Comparison of ENCODE assay signal across 7 cellular contexts in the genomic region with DNA sequence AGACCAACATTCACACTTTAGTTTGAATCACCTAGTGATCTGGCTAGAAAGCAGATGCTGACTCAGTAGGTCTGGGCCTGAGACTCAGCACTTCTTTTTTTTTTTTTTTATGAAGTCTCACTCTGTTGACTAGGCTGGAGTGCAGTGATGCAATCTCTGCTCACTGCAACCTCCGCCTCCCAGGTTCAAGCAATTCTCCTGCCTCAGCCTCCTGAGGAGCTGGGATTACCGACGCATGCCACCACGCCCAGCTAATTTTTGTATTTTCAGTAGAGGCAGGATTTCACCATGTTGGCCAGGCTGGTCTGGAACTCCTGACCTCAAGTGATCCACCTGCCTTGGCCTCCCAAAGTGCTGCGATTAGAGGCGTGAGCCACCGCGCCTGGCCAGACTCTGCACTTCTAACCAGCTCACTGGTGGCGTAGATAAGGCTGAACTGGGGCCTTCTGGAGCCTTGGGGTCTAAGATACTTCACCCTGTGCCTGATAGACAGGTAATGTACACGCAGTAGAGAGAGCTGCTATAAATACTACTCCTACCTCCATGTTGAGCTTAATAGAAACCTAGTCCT.
DNase-seq lines count a peak whose midpoint lies in the region; ATAC-seq, FAIRE-seq and TF ChIP-seq lines count a peak whose summit lies in the region.
"Not testable (repeated sequence)": the region's sequence is repeated elsewhere in the genome, so short reads cannot be mapped to it uniquely, and the experiment has no call there.

No MANE protein-coding gene starts in this region.

- CTCF ChIA-PET in IMR-90 (lab: Yijun Ruan, JAX); PC-3 (lab: Charles Lee); K562 (lab: Yijun Ruan, JAX; ENCODE audit: low intra/inter-chr PET ratio): not testable (repeated sequence)

- H3K79me2 ChIP-seq in PC-3 (ENCODE audit: low read length); K562 (ENCODE audit: control insufficient read depth, insufficient read depth, low read length); neural progenitor cell (ENCODE audit: low read depth): not testable (repeated sequence)

- not testable (repeated sequence) for H2BK5ac ChIP-seq in IMR-90 (ENCODE audit: low read depth, low read length, poor library complexity, severe bottlenecking)

- H3K9me1 ChIP-seq in IMR-90 (ENCODE audit: insufficient read depth, low read length); K562 (ENCODE audit: control insufficient read depth, insufficient read depth, low read length): not testable (repeated sequence)

- not testable (repeated sequence) for H3K4me1 ChIP-seq in IMR-90 (ENCODE audit: control insufficient read depth, insufficient read depth, low read length); PC-3 (ENCODE audit: insufficient read depth, low read length); right atrium auricular region; neural progenitor cell
- peaks cover 9 to 18% of the 10 kb centered on the region in 2 experiments for H3K4me1 ChIP-seq in K562 (replicated peaks in 1 of 2; ENCODE audit: control insufficient read depth in 2 of 2, insufficient read depth in 2 of 2, low read length in 2 of 2)

- not testable (repeated sequence) for TF ChIP-seq CTCF in IMR-90 (conservative IDR thresholded peaks at IDR 0.05; ENCODE audit: low read depth, low read length); PC-3 (conservative IDR thresholded peaks at IDR 0.05; ENCODE audit: low read depth, low read length); K562 (IDR thresholded peaks at IDR 0.05 in 2 of 3, conservative IDR thresholded peaks at IDR 0.05 in 1 of 3; ENCODE audit: insufficient read depth in 2 of 3, low read depth in 1 of 3, low read length in 3 of 3); epithelial cell of esophagus (IDR thresholded peaks at IDR 0.05; ENCODE audit: insufficient read depth, low read depth, low read length, missing control alignments); right atrium auricular region (IDR thresholded peaks at IDR 0.05); neural progenitor cell (IDR thresholded peaks at IDR 0.05)

- not testable (repeated sequence) for H2AK9ac ChIP-seq in IMR-90 (replicated peaks; ENCODE audit: low read depth, low read length, poor library complexity)

- peaks cover 36% of the 10 kb centered on the region for H3K27me3 ChIP-seq in IMR-90 (ENCODE audit: control insufficient read depth, insufficient read depth, low read length)
- H3K27me3 ChIP-seq in PC-3 (ENCODE audit: low read length); K562 (ENCODE audit: control insufficient read depth in 2 of 2, insufficient read depth in 2 of 2, low read length in 2 of 2); right atrium auricular region; neural progenitor cell: not testable (repeated sequence)

- not testable (repeated sequence) for H3K9me3 ChIP-seq in IMR-90 (ENCODE audit: control insufficient read depth, insufficient read depth, low read length); PC-3 (ENCODE audit: low read length); K562 (replicated peaks; ENCODE audit: control insufficient read depth, insufficient read depth, low read depth, low read length); right atrium auricular region; neural progenitor cell (ENCODE audit: low read depth)

- not testable (repeated sequence) for H4K5ac ChIP-seq in IMR-90 (ENCODE audit: low read depth, low read length)

- H3K27ac ChIP-seq in IMR-90 (ENCODE audit: insufficient read depth, low read length); PC-3 (ENCODE audit: low read length); right atrium auricular region; neural progenitor cell: not testable (repeated sequence)
- H3K27ac ChIP-seq in K562 (ENCODE audit: extremely low read depth, low read depth, low read length): peak overlapping the region; percentile 35; the same call in 1 of the 3 replicates

- peaks cover 10% of the 10 kb centered on the region for H3K9me3 Mint-ChIP-seq in neural progenitor cell

- peak overlapping the region; percentile 30 for H3K27ac Mint-ChIP-seq in neural progenitor cell

- H3K27me3 Mint-ChIP-seq in neural progenitor cell (ENCODE audit: insufficient read depth, low read depth): not testable (repeated sequence)

- not testable (repeated sequence) for TF ChIP-seq POLR2A in IMR-90 (IDR thresholded peaks at IDR 0.05; ENCODE audit: low read depth, low read length); K562 (conservative IDR thresholded peaks at IDR 0.05)

- in situ Hi-C loops in IMR-90 (cut with MboI; ENCODE audit: low sequenced_read_pairs); K562 (cut with MboI): not testable (repeated sequence)

- H3K23ac ChIP-seq in IMR-90 (ENCODE audit: low read depth, low read length): not testable (repeated sequence)

- not testable (repeated sequence) for DNase-seq in IMR-90; neural progenitor cell (ENCODE audit: low spot score)
- DNase-seq in PC-3 (peak; percentile 13), RPMI8226 (peak; percentile 18), K562 (ENCODE audit: extremely low read depth in 1 of 4, low spot score in 3 of 4) (peak; percentile 19 to 85 (median 50)), epithelial cell of esophagus (ENCODE audit: low read depth) (peak; percentile 15), right atrium auricular region (ENCODE audit: low spot score) (peak; percentile 46)

- not testable (repeated sequence) for H3K4me2 ChIP-seq in IMR-90 (ENCODE audit: low read depth, low read length); PC-3 (ENCODE audit: low read length); neural progenitor cell
- peak overlapping the region; percentile 58 for H3K4me2 ChIP-seq in K562 (ENCODE audit: insufficient read depth, low read length)

- not testable (repeated sequence) for H3K9ac ChIP-seq in IMR-90 (ENCODE audit: low read depth, low read length); PC-3 (ENCODE audit: low read length); neural progenitor cell
- peak overlapping the region in 1 of 2 experiments; percentile 9; a peak in 1 of 4 replicates for H3K9ac ChIP-seq in K562 (ENCODE audit: insufficient read depth in 1 of 2, low read depth in 2 of 2, low read length in 2 of 2)

- H3K79me1 ChIP-seq in IMR-90 (ENCODE audit: low read depth in 1 of 2, low read length in 2 of 2): not testable (repeated sequence)

- H3K36me3 ChIP-seq in IMR-90 (ENCODE audit: control insufficient read depth, insufficient read depth, low read length); PC-3 (ENCODE audit: low read depth, low read length); K562 (ENCODE audit: control insufficient read depth, insufficient read depth, low read length); right atrium auricular region; neural progenitor cell: not testable (repeated sequence)

- dilution Hi-C loops in IMR-90 (cut with HindIII; ENCODE audit: low sequenced_read_pairs, unreplicated experiment): not testable (repeated sequence)

- not testable (repeated sequence) for H3K18ac ChIP-seq in IMR-90 (ENCODE audit: low read depth, low read length)

- TF ChIP-seq EP300 in K562 (IDR thresholded peaks at IDR 0.05; ENCODE audit: low read length): peak; percentile 72; the same call in 1 of the 2 replicates

- H3K36me3 Mint-ChIP-seq in neural progenitor cell: not testable (repeated sequence)

- not testable (repeated sequence) for H3K4ac ChIP-seq in IMR-90 (ENCODE audit: low read depth, low read length)

- H3K4me3 ChIP-seq in IMR-90 (ENCODE audit: insufficient read depth, low read depth, low read length); PC-3 (ENCODE audit: low read length); K562; epithelial cell of esophagus (ENCODE audit: low read length); right atrium auricular region; neural progenitor cell: not testable (repeated sequence)

- WGBS in IMR-90 (ENCODE audit: extremely low coverage in 2 of 2, insufficient read length in 1 of 2), 2 experiments: 100% methylated on average over 1 of the region's 10 CpGs; no CpG with 5 or more reads in 1 of the 2 experiments
- whole genome bisulfite sequencing in K562 (ENCODE audit: insufficient coverage, low coverage, missing lambda C conversion rate): 1% methylated on average over 9 of the region's 10 CpGs

- not testable (repeated sequence) for H2BK120ac ChIP-seq in IMR-90 (ENCODE audit: low read depth, low read length)

- H3K14ac ChIP-seq in IMR-90 (replicated peaks; ENCODE audit: low read depth, low read length): not testable (repeated sequence)

- intact Hi-C loops in IMR-90 (cut with micrococcal nuclease); PC-3 (cut with micrococcal nuclease); K562 (cut with micrococcal nuclease): not testable (repeated sequence)

- not testable (repeated sequence) for H4K20me1 ChIP-seq in IMR-90 (ENCODE audit: insufficient read depth, low read length); PC-3 (ENCODE audit: low read length); K562 (replicated peaks; ENCODE audit: control insufficient read depth, insufficient read depth, low read length); neural progenitor cell (ENCODE audit: low read depth)

- H2BK15ac ChIP-seq in IMR-90 (ENCODE audit: low read depth, low read length): not testable (repeated sequence)

- H2AK5ac ChIP-seq in IMR-90 (ENCODE audit: low read depth, low read length): not testable (repeated sequence)

- H4K91ac ChIP-seq in IMR-90 (ENCODE audit: insufficient read depth, low read depth, low read length): not testable (repeated sequence)

- not testable (repeated sequence) for H3K9me2 ChIP-seq in PC-3 (replicated peaks; ENCODE audit: low read length)

- not testable (repeated sequence) for H3F3A ChIP-seq in PC-3 (ENCODE audit: low read length, unreplicated experiment); neural progenitor cell (ENCODE audit: low read depth)

- H3K4me3 Mint-ChIP-seq in neural progenitor cell: not testable (repeated sequence)

- not testable (repeated sequence) for H2BK20ac ChIP-seq in IMR-90 (ENCODE audit: low read depth, low read length)

- peaks cover 43% of the 10 kb centered on the region for H3K4me1 Mint-ChIP-seq in neural progenitor cell

- peak; percentile 87 for FAIRE-seq in K562 (lab: Jason Lieb, UNC)

- not testable (repeated sequence) for BruUV-seq in IMR-90 (replicated peaks; lab: Mats Ljungman, UMichigan); PC-3 (replicated peaks; lab: Mats Ljungman, UMichigan)
- BruUV-seq in K562 (replicated peaks; lab: Mats Ljungman, UMichigan): TSS peak; percentile 100

- H4K8ac ChIP-seq in IMR-90 (ENCODE audit: low read depth in 2 of 2, low read length in 2 of 2): not testable (repeated sequence)

- not testable (repeated sequence) for H3K56ac ChIP-seq in IMR-90 (ENCODE audit: extremely low read depth, insufficient read depth, low read length)

- POLR2A ChIA-PET in IMR-90 (lab: Charles Lee; ENCODE audit: unreplicated experiment); PC-3 (lab: Charles Lee; ENCODE audit: unreplicated experiment): not testable (repeated sequence)
- POLR2A ChIA-PET in K562 (lab: Yijun Ruan, JAX): interaction anchor here (0.6 to 1.2 kb wide), 7 partner anchors 11 to 99 kb away, joined by 3 to 9 read pairs (median 3); no protein-coding TSS in a partner anchor

- TF ChIP-seq RAD21 in IMR-90 (IDR thresholded peaks at IDR 0.05; ENCODE audit: low read length): not testable (repeated sequence)
- TF ChIP-seq RAD21 in K562 (CRISPR knock-in tag; conservative IDR thresholded peaks at IDR 0.05 in 1 of 2, IDR thresholded peaks at IDR 0.05 in 1 of 2): 0 out of 4 replicates have a peak, but pooled peaks of 1 of the 2 experiments have one; percentile 12

- H2AFZ ChIP-seq in IMR-90 (replicated peaks; ENCODE audit: low read length, poor library complexity); PC-3 (ENCODE audit: low read length); neural progenitor cell (replicated peaks): not testable (repeated sequence)
- peak overlapping the region; percentile 47 for H2AFZ ChIP-seq in K562 (ENCODE audit: low read depth, low read length)

- not testable (repeated sequence) for ATAC-seq in IMR-90 (ENCODE audit: low read depth); PC-3
- ATAC-seq in K562: peak; percentile 95
